In the genomic region with DNA sequence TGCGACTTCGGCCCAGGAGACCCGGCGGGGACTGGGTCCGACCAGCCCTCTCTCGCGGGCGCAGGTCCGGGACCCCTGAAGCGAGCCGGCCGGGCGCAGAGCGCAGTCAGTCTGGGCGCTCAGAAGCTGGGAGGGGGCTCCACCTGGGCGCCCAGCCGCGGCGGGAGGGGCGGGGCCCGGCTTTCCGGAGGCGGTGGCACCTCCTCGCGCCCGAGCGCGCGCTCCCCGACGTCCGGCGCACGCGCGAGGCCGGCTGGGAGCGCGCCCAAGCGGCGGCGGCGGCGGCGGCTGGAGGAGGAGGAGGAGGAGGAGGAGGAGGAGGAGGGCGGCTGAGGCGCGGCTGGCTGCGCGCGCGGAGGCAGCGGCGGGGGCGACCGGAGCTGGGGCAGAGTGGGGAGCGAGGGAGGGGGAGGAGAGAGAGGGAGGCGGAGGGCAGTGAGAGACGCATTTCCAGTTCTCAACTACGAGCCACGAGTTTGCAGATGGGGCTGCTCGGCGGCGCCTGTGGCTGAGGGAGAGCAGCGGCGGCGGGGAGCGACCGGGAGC, we compare ENCODE assay signal across 8 cellular contexts. TPM values are rescaled to one million over a fixed set of nuclear protein-coding genes. Genes with fewer than 3 reads are reported as not detected.
DNase-seq lines count a peak whose midpoint lies in the region; ATAC-seq and TF ChIP-seq lines count a peak whose summit lies in the region.

A gene with protein sequence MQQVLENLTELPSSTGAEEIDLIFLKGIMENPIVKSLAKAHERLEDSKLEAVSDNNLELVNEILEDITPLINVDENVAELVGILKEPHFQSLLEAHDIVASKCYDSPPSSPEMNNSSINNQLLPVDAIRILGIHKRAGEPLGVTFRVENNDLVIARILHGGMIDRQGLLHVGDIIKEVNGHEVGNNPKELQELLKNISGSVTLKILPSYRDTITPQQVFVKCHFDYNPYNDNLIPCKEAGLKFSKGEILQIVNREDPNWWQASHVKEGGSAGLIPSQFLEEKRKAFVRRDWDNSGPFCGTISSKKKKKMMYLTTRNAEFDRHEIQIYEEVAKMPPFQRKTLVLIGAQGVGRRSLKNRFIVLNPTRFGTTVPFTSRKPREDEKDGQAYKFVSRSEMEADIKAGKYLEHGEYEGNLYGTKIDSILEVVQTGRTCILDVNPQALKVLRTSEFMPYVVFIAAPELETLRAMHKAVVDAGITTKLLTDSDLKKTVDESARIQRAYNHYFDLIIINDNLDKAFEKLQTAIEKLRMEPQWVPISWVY (plus strand): TSS at position 445 of the 546 bp plus-strand sequence. CDS start 50,216 bp downstream, outside the sequence.

- H3K4me3 ChIP-seq in DND-41 (ENCODE audit: low read depth in 1 of 2, low read length in 2 of 2) (peak within 1 kb of the TSS; percentile 43 to 70), SJSA1 (peak within 1 kb of the TSS; percentile 79)
- peak within 1 kb of the TSS; percentile 77 for H3K4me3 ChIP-seq in Jurkat, Clone E6-1 (ENCODE audit: low read length)

- peaks cover 32% of the 10 kb centered on the region for H3K4me1 Mint-ChIP-seq in activated naive CD4-positive, alpha-beta T cell treated with anti-CD3 and anti-CD28 coated beads for 36 hours (ENCODE audit: low read depth)

- H3K27ac Mint-ChIP-seq in activated naive CD4-positive, alpha-beta T cell treated with anti-CD3 and anti-CD28 coated beads for 36 hours, result peak within 1 kb of the TSS; percentile 72

- H3K79me2 ChIP-seq in DND-41 (ENCODE audit: insufficient read depth, low read length), result peaks cover 32% of the 10 kb centered on the region

- H3K36me3 Mint-ChIP-seq in activated naive CD4-positive, alpha-beta T cell treated with anti-CD3 and anti-CD28 coated beads for 36 hours (ENCODE audit: low read depth), result no peaks in the 10 kb centered on the region

- H3K9me3 Mint-ChIP-seq in activated naive CD4-positive, alpha-beta T cell treated with anti-CD3 and anti-CD28 coated beads for 36 hours, result no peaks in the 10 kb centered on the region

- ATAC-seq in DND-41 (ENCODE audit: insufficient read depth, low read depth) (peak; percentile 78), GM21619 (IDR thresholded peaks at IDR 0.05; ENCODE audit: unreplicated experiment) (peak; percentile 43)

- peaks cover 34% of the 10 kb centered on the region for H3K4me1 ChIP-seq in DND-41 (ENCODE audit: insufficient read depth, low read length)
- H3K4me1 ChIP-seq in SJSA1 (replicated peaks), result peaks cover 16% of the 10 kb centered on the region

- H3K27me3 ChIP-seq in DND-41 (ENCODE audit: insufficient read depth, low read length, poor library complexity) (peaks cover 47% of the 10 kb centered on the region), SJSA1 (replicated peaks) (peaks cover 24% of the 10 kb centered on the region)

- TF ChIP-seq CTCF in DND-41 (IDR thresholded peaks at IDR 0.05; ENCODE audit: borderline replicate concordance, extremely low read depth, low read length, poor library complexity, severe bottlenecking), result no peak

- peaks cover 3% of the 10 kb centered on the region for H3K27me3 Mint-ChIP-seq in activated naive CD4-positive, alpha-beta T cell treated with anti-CD3 and anti-CD28 coated beads for 36 hours (ENCODE audit: low read depth)

- peak within 1 kb of the TSS; percentile 84 for H3K4me3 Mint-ChIP-seq in activated naive CD4-positive, alpha-beta T cell treated with anti-CD3 and anti-CD28 coated beads for 36 hours

- peak within 1 kb of the TSS; percentile 87 for H3K4me2 ChIP-seq in DND-41 (ENCODE audit: insufficient read depth, low read length)

- CTCF ChIA-PET in activated naive CD4-positive, alpha-beta T cell treated with anti-CD3 and anti-CD28 coated beads for 36 hours (lab: Charles Lee), result no interaction called here

- H3K36me3 ChIP-seq in DND-41 (ENCODE audit: insufficient read depth, low read length), result no peaks in the 10 kb centered on the region
- no peaks in the 10 kb centered on the region for H3K36me3 ChIP-seq in SJSA1

- H2AFZ ChIP-seq in DND-41 (ENCODE audit: low read depth, low read length), result peak within 1 kb of the TSS; percentile 76

- intact Hi-C loops in activated naive CD4-positive, alpha-beta T cell treated with anti-CD3 and anti-CD28 coated beads for 36 hours (cut with micrococcal nuclease), result loop anchor here (2.0 to 10.0 kb wide), 8 partner anchors 171 to 1216 kb away; a partner anchor contains a TSS

- peaks cover 27% of the 10 kb centered on the region for H4K20me1 ChIP-seq in DND-41 (ENCODE audit: insufficient read depth, low read length)

- DNase-seq in DND-41 (peak; percentile 90), SJSA1 (ENCODE audit: low read depth in 1 of 2, low spot score in 2 of 2) (peak; percentile 49 to 70), germinal center (ENCODE audit: low spot score) (peak; percentile 92), occipital lobe (lab: John Stamatoyannopoulos, UW) (peak; percentile 59)
- peak; percentile 53 for DNase-seq in Jurkat, Clone E6-1 (ENCODE audit: low read depth, low spot score)
- DNase-seq in activated naive CD4-positive, alpha-beta T cell treated with anti-CD3 and anti-CD28 coated beads for 36 hours, result peak; percentile 76

- H3K27ac ChIP-seq in DND-41 (ENCODE audit: low read length), result peak within 1 kb of the TSS; percentile 64
- no peak within 1 kb of the TSS for H3K27ac ChIP-seq in SJSA1
- peak within 1 kb of the TSS; percentile 68 for H3K27ac ChIP-seq in temporal lobe (ENCODE audit: low read depth, low read length)

- peak within 1 kb of the TSS; percentile 72 for H3K9ac ChIP-seq in DND-41 (ENCODE audit: low read depth, low read length)

- no peaks in the 10 kb centered on the region for H3K9me3 ChIP-seq in DND-41 (ENCODE audit: insufficient read depth, low read length, severe bottlenecking)
- H3K9me3 ChIP-seq in SJSA1 (replicated peaks), result no peaks in the 10 kb centered on the region

RNA-seq across cellular contexts. Expression of the gene that starts here (rescaled TPM):
- 34.6 TPM for polyA plus RNA-seq in Jurkat, Clone E6-1 (2012; ENCODE audit: insufficient read depth, insufficient read length)
- 9.9 and 12.9 TPM in 2 replicates for total RNA-seq in SJSA1 (2014; rRNA removed; shearing (Covaris generic))
- 10 to 100 TPM; 21.8 to 22.5 TPM for total RNA-seq in activated naive CD4-positive, alpha-beta T cell treated with anti-CD3 and anti-CD28 coated beads for 36 hours
- 422 TPM for total RNA-seq in occipital lobe
- 109 TPM for total RNA-seq in temporal lobe
